Comparison of ENCODE assay signal across 16 cellular contexts in genomic region chr3:41987627-41988026, GRCh38. TPM values are rescaled to one million over a fixed set of nuclear protein-coding genes. Genes with fewer than 3 reads are reported as not detected.
A peak's percentile ranks its signal among the peaks of the same experiment; 100 is the strongest.
DNase-seq lines count a peak whose midpoint lies in the region; TF ChIP-seq lines count a peak whose summit lies in the region.
"Had no signal": no experiment of that assay in that cellular context is flagged by ENCODE, and none has a peak within 500 bp of the region (broad histone marks: within the 10 kb centered on the region; RNA-seq: fewer than 3 reads in every experiment).

No MANE protein-coding gene starts in this region.

- no peak overlapping the region for H2BK5ac ChIP-seq in trophoblast cell (ENCODE audit: low read depth, low read length, poor library complexity)

- H3K79me1 ChIP-seq in trophoblast cell (ENCODE audit: low read length), result peaks cover 9% of the 10 kb centered on the region

- H2BK120ac ChIP-seq in trophoblast cell (ENCODE audit: insufficient read depth, low read length, poor library complexity), result no peak overlapping the region

- H3K27me3 ChIP-seq in HL-60 (ENCODE audit: insufficient read depth, poor library complexity, severe bottlenecking), result no peaks in the 10 kb centered on the region
- no peaks in the 10 kb centered on the region for H3K27me3 ChIP-seq in trophoblast cell (ENCODE audit: insufficient read depth, low read length)

- peak overlapping the region; percentile 70 for H3K27ac ChIP-seq in HL-60 (replicated peaks)
- no peak overlapping the region for H3K27ac ChIP-seq in trophoblast cell (ENCODE audit: low read depth, low read length)
- H3K27ac ChIP-seq: C4-2B had no signal

- peaks cover 2% of the 10 kb centered on the region for H3K9me3 ChIP-seq in trophoblast cell (ENCODE audit: insufficient read depth, low read depth, low read length)

- H3K4me1 ChIP-seq in trophoblast cell (ENCODE audit: control insufficient read depth in 1 of 2, insufficient read depth in 2 of 2, low read length in 2 of 2), result peaks cover 0 to 5% of the 10 kb centered on the region in 2 experiments

- no peak overlapping the region for H3K4ac ChIP-seq in trophoblast cell (ENCODE audit: low read depth, low read length)

- H3K4me2 ChIP-seq in trophoblast cell (ENCODE audit: low read length), result no peak overlapping the region

- TF ChIP-seq POLR2A in NB4 (IDR thresholded peaks at IDR 0.05; ENCODE audit: extremely low read depth, insufficient read length), result no peak

- peak overlapping the region; percentile 48 for H2AFZ ChIP-seq in trophoblast cell (ENCODE audit: insufficient read depth, low read length, poor library complexity)

- no peak overlapping the region for H2AK5ac ChIP-seq in trophoblast cell (ENCODE audit: low read length)

- no peaks in the 10 kb centered on the region for H3K36me3 ChIP-seq in trophoblast cell (ENCODE audit: control insufficient read depth in 1 of 2, insufficient read depth in 2 of 2, low read length in 2 of 2)

- H3K23ac ChIP-seq in trophoblast cell (ENCODE audit: low read length), result no peak overlapping the region

- peak; percentile 38 to 64 for DNase-seq in HL-60 (ENCODE audit: low read depth in 1 of 2, low spot score in 1 of 2)
- peak; percentile 71 for DNase-seq in NB4 (ENCODE audit: low read depth)
- DNase-seq in SKM-1 treated with dmso at 0.1 percent for 144 hours (lab: John Stamatoyannopoulos, UW; ENCODE audit: unreplicated experiment), result peak; percentile 90
- no peak for DNase-seq in trophoblast cell
- DNase-seq in T1000 (lab: John Stamatoyannopoulos, UW), result no peak
- DNase-seq in NCI-H510A treated with DMSO at 0.1 percent for 48 hours (lab: John Stamatoyannopoulos, UW), result no peak
- DNase-seq in NCI-H1436 treated with DMSO at 0.1 percent for 48 hours (lab: John Stamatoyannopoulos, UW), result no peak
- DNase-seq: DMS79 treated with DMSO at 0.1 percent for 48 hours, NCI-H1436, NCI-H2029, NCI-H345, NCI-H526, OCI-M1, SHP77 treated with DMSO at 0.1 percent for 48 hours, T-helper 17 cell had no signal

- no peak overlapping the region for H3K9ac ChIP-seq in trophoblast cell (ENCODE audit: low read length)

- no peak overlapping the region for H2BK12ac ChIP-seq in trophoblast cell (ENCODE audit: low read length)

- peak overlapping the region; percentile 56 for H4K91ac ChIP-seq in trophoblast cell (ENCODE audit: low read depth, low read length)

- H3K4me3 ChIP-seq in HL-60 (replicated peaks; ENCODE audit: insufficient read depth, low read length) (no peak overlapping the region), NB4 (ENCODE audit: low read depth, low read length) (no peak overlapping the region), trophoblast cell (ENCODE audit: low read depth, low read length) (no peak overlapping the region)

- no peaks in the 10 kb centered on the region for H3K79me2 ChIP-seq in trophoblast cell (ENCODE audit: control insufficient read depth, insufficient read depth, low read length, poor library complexity)

- TF ChIP-seq CTCF in HL-60 (IDR thresholded peaks at IDR 0.05; ENCODE audit: insufficient read depth, low read length) (no peak), NB4 (IDR thresholded peaks at IDR 0.05; ENCODE audit: low read depth, low read length) (no peak)

- no peak overlapping the region for H4K12ac ChIP-seq in trophoblast cell (ENCODE audit: low read depth, low read length)

- no peak overlapping the region for H3K14ac ChIP-seq in trophoblast cell (ENCODE audit: low read length)

- 100% methylated on average over 1 of the region's 5 CpGs for WGBS in trophoblast cell (ENCODE audit: extremely low coverage, insufficient coverage, insufficient read length)

- no peak overlapping the region for H4K8ac ChIP-seq in trophoblast cell (ENCODE audit: low read depth, low read length)

- H3K18ac ChIP-seq in trophoblast cell (ENCODE audit: low read length), result no peak overlapping the region

RNA-seq across cellular contexts. Expression of gene ULK4, which starts 25.7 kb away (rescaled TPM):
- polyA plus RNA-seq in trophoblast cell (2013), result 2.4 and 2.6 TPM in 2 replicates

Comparison
In these comparisons a context has a peak if more than half of its experiments do, and no peak if none do; other contexts are left out.
1. DNase-seq: peak in HL-60 (2 of 2), NB4 (single experiment) and SKM-1 treated with dmso at 0.1 percent for 144 hours (single experiment); none in trophoblast cell (0 of 2), T1000 (single experiment), NCI-H510A treated with DMSO at 0.1 percent for 48 hours (single experiment) and NCI-H1436 treated with DMSO at 0.1 percent for 48 hours (single experiment).